ENCODE assay signal across 10 cellular contexts in the genomic region with DNA sequence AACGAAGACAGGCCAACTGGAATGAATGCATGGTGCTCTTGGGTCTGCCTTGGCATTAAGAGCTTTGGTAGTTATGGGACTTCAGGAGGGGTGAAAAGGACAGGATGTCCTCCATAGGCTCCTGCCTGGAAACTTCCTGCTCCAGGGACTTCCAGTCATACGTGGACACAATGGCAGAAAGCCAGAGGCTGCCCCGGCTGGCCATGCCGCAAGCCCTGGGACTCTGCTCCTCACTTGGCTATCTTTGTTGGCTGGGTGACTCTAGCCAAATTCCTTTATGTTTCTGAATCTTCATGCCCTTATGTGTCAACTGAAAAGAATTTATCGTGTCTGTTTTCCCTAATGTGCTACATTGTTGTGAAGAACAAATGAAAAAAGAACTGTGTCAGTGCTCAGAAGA.
DNase-seq lines count a peak whose midpoint lies in the region; ATAC-seq and TF ChIP-seq lines count a peak whose summit lies in the region.
"Had no signal": no experiment of that assay in that cellular context is flagged by ENCODE, and none has a peak within 500 bp of the region (broad histone marks: within the 10 kb centered on the region; RNA-seq: fewer than 3 reads in every experiment).

No MANE protein-coding gene starts in this region.

- no peak for TF ChIP-seq CTCF in fibroblast of mammary gland (conservative IDR thresholded peaks at IDR 0.05; ENCODE audit: control insufficient read depth, insufficient read depth, low read depth, low read length)
- TF ChIP-seq CTCF in nephron (IDR thresholded peaks at IDR 0.05; ENCODE audit: unreplicated experiment in 3 of 3): no peak

- H3K27me3 Mint-ChIP-seq in nephron (ENCODE audit: low read depth): no peaks in the 10 kb centered on the region

- H3K4me3 ChIP-seq in fibroblast of mammary gland (ENCODE audit: control insufficient read depth, low read depth, low read length): no peak overlapping the region
- H3K4me3 ChIP-seq: A549 had no signal

- ATAC-seq in HG02763 (IDR thresholded peaks at IDR 0.05; ENCODE audit: unreplicated experiment): no peak

- H3K9me3 Mint-ChIP-seq in nephron: no peaks in the 10 kb centered on the region

- H3K27ac Mint-ChIP-seq in nephron: peak overlapping the region in 2 of 3 experiments; percentile 52 to 82

- DNase-seq in NCI-H2029 (lab: John Stamatoyannopoulos, UW) (peak; percentile 17), NCI-H2029 treated with DMSO at 0.1 percent for 48 hours (lab: John Stamatoyannopoulos, UW) (no peak), fibroblast of mammary gland (ENCODE audit: low read depth) (peak; percentile 81), Kasumi-1 (lab: John Stamatoyannopoulos, UW) (no peak), NCI-H2196 treated with DMSO at 0.1 percent for 48 hours (lab: John Stamatoyannopoulos, UW; ENCODE audit: unreplicated experiment) (no peak)
- no peak for DNase-seq in activated CD4-positive, alpha-beta T cell treated with anti-CD3 and anti-CD28 coated beads, Interleukin-2, amount 50 U/mL, for 1 hour
- DNase-seq: MV-4-11 had no signal

- H3K36me3 Mint-ChIP-seq in nephron (ENCODE audit: low read depth): peaks cover 13% of the 10 kb centered on the region

- no peak overlapping the region for H3K4me3 Mint-ChIP-seq in nephron

- H3K4me1 Mint-ChIP-seq in nephron: peaks cover 58% of the 10 kb centered on the region

Comparison
In these comparisons a context has a peak if more than half of its experiments do, and no peak if none do; other contexts are left out.
1. DNase-seq: peak in NCI-H2029 (single experiment) and fibroblast of mammary gland (single experiment); none in NCI-H2029 treated with DMSO at 0.1 percent for 48 hours (single experiment), Kasumi-1 (0 of 2), NCI-H2196 treated with DMSO at 0.1 percent for 48 hours (single experiment) and activated CD4-positive, alpha-beta T cell treated with anti-CD3 and anti-CD28 coated beads, Interleukin-2, amount 50 U/mL, for 1 hour (single experiment).